In genomic region chr13:110973007-110973700, GRCh38 we compare ENCODE assay signal across 14 cellular contexts. TPM values are rescaled to one million over a fixed set of nuclear protein-coding genes. Genes with fewer than 3 reads are reported as not detected.
DNase-seq lines count a peak whose midpoint lies in the region; ATAC-seq and TF ChIP-seq lines count a peak whose summit lies in the region.
"Had no signal": no experiment of that assay in that cellular context is flagged by ENCODE, and none has a peak within 500 bp of the region (broad histone marks: within the 10 kb centered on the region; RNA-seq: fewer than 3 reads in every experiment).

No MANE protein-coding gene starts in this region.

- H3K9me3 Mint-ChIP-seq in activated T-helper 17 cell treated with anti-CD3 and anti-CD28 coated beads, Interleukin-2, amount 50 U/mL, for 72 hours = no peaks in the 10 kb centered on the region
- peaks cover 10% of the 10 kb centered on the region for H3K9me3 Mint-ChIP-seq in activated CD4-positive, alpha-beta memory T cell treated with anti-CD3 and anti-CD28 coated beads for 36 hours
- H3K9me3 Mint-ChIP-seq: CD8-positive, alpha-beta T cell had no signal

- intact Hi-C loops in HCT116 (cut with micrococcal nuclease) = no loop called here
- intact Hi-C loops in activated CD4-positive, alpha-beta memory T cell treated with anti-CD3 and anti-CD28 coated beads for 36 hours (cut with micrococcal nuclease) = no loop called here

- H3K27me3 Mint-ChIP-seq in activated T-helper 17 cell treated with anti-CD3 and anti-CD28 coated beads, Interleukin-2, amount 50 U/mL, for 72 hours = peaks cover 2% of the 10 kb centered on the region
- peaks cover 32% of the 10 kb centered on the region for H3K27me3 Mint-ChIP-seq in activated CD4-positive, alpha-beta memory T cell treated with anti-CD3 and anti-CD28 coated beads for 36 hours

- H3K36me3 Mint-ChIP-seq in activated T-helper 17 cell treated with anti-CD3 and anti-CD28 coated beads, Interleukin-2, amount 50 U/mL, for 72 hours (ENCODE audit: low read depth) = no peaks in the 10 kb centered on the region
- H3K36me3 Mint-ChIP-seq in activated CD4-positive, alpha-beta memory T cell treated with anti-CD3 and anti-CD28 coated beads for 36 hours = peaks cover 3% of the 10 kb centered on the region
- H3K36me3 Mint-ChIP-seq: CD8-positive, alpha-beta T cell had no signal

- H3K4me3 Mint-ChIP-seq in activated T-helper 17 cell treated with anti-CD3 and anti-CD28 coated beads, Interleukin-2, amount 50 U/mL, for 72 hours = peak overlapping the region; percentile 5
- no peak overlapping the region for H3K4me3 Mint-ChIP-seq in activated CD4-positive, alpha-beta memory T cell treated with anti-CD3 and anti-CD28 coated beads for 36 hours
- H3K4me3 Mint-ChIP-seq: B cell; CD8-positive, alpha-beta T cell; H9 had no signal

- no peaks in the 10 kb centered on the region for H3K27me3 ChIP-seq in HCT116 (ENCODE audit: insufficient read depth, low read length)
- H3K27me3 ChIP-seq: BLaER1 treated with 17β-estradiol and CSF1 and Interleukin-3, amounts not matched to agents 10 nM and 100 nM had no signal

- RAD21 ChIA-PET in HCT116 (lab: Charles Lee; ENCODE audit: low non-redundant PET in 1 of 2, low total read pairs in 2 of 2, uncharacterized antibody in 2 of 2, unreplicated experiment in 2 of 2) = no interaction called here

- POLR2A ChIA-PET in HCT116 (lab: Charles Lee) = no interaction called here
- POLR2A ChIA-PET in activated CD4-positive, alpha-beta memory T cell treated with anti-CD3 and anti-CD28 coated beads for 36 hours (lab: Charles Lee) = no interaction called here

- no peak for TF ChIP-seq POLR2A in HCT116 (IDR thresholded peaks at IDR 0.05; ENCODE audit: borderline replicate concordance, extremely low read depth, insufficient read depth, insufficient read length)

- peak overlapping the region; percentile 12 for H3K4me2 ChIP-seq in HCT116 (ENCODE audit: low read length)
- H3K4me2 ChIP-seq: BLaER1 treated with 17β-estradiol and CSF1 and Interleukin-3, amounts not matched to agents 10 nM and 100 nM had no signal

- H3K4me3 ChIP-seq in HCT116 (replicated peaks in 1 of 2; ENCODE audit: low read depth in 1 of 2, low read length in 2 of 2) = no peak overlapping the region
- H3K4me3 ChIP-seq: BLaER1 treated with 17β-estradiol and CSF1 and Interleukin-3, amounts not matched to agents 10 nM and 100 nM; GM12878 had no signal

- peak overlapping the region; percentile 3 for H3K27ac Mint-ChIP-seq in activated T-helper 17 cell treated with anti-CD3 and anti-CD28 coated beads, Interleukin-2, amount 50 U/mL, for 72 hours
- H3K27ac Mint-ChIP-seq in activated CD4-positive, alpha-beta memory T cell treated with anti-CD3 and anti-CD28 coated beads for 36 hours = no peak overlapping the region
- H3K27ac Mint-ChIP-seq: B cell; CD8-positive, alpha-beta T cell; H9 had no signal

- peak overlapping the region; percentile 42; the same call in 1 of the 2 replicates for H3K27ac ChIP-seq in HCT116 (ENCODE audit: low read depth, low read length)
- H3K27ac ChIP-seq: BLaER1 treated with 17β-estradiol and CSF1 and Interleukin-3, amounts not matched to agents 10 nM and 100 nM had no signal

- DNase-seq in HCT116 (ENCODE audit: low read depth, low spot score) (no peak), dermis microvascular lymphatic vessel endothelial cell (ENCODE audit: low read depth in 2 of 2) (peak; percentile 21 to 61), pulmonary artery endothelial cell (ENCODE audit: low read depth, low spot score) (peak; percentile 20), T-helper 1 cell (no peak), SHP77 (lab: John Stamatoyannopoulos, UW) (no peak)
- no peak for DNase-seq in activated CD4-positive, alpha-beta memory T cell treated with anti-CD3 and anti-CD28 coated beads for 36 hours
- DNase-seq: Calu3; CD8-positive, alpha-beta T cell; H9; IMR-90 had no signal

- no TSS peak for BruUV-seq in HCT116 (replicated peaks; lab: Mats Ljungman, UMichigan)

- CTCF ChIA-PET in HCT116 (lab: Charles Lee) = no interaction called here
- CTCF ChIA-PET in activated CD4-positive, alpha-beta memory T cell treated with anti-CD3 and anti-CD28 coated beads for 36 hours (lab: Charles Lee) = no interaction called here

- H3K9ac ChIP-seq in HCT116 (ENCODE audit: low read length) = 0 out of 2 replicates have a peak overlapping the region, but pooled peaks have one; percentile 6
- H3K9ac ChIP-seq: BLaER1 treated with 17β-estradiol and CSF1 and Interleukin-3, amounts not matched to agents 10 nM and 100 nM had no signal

- H3K9me3 ChIP-seq in HCT116 (ENCODE audit: control insufficient read depth in 1 of 2, insufficient read depth in 1 of 2, low read depth in 1 of 2, low read length in 2 of 2) = no peaks in the 10 kb centered on the region

- no peak overlapping the region for H2AFZ ChIP-seq in HCT116 (ENCODE audit: low read depth, low read length, poor library complexity, severe bottlenecking)

- TF ChIP-seq CTCF in HCT116 (IDR thresholded peaks at IDR 0.05 in 2 of 3, conservative IDR thresholded peaks at IDR 0.05 in 1 of 3; ENCODE audit: borderline replicate concordance in 1 of 3, insufficient read depth in 1 of 3, low read depth in 2 of 3, low read length in 2 of 3) = no peak

- no peaks in the 10 kb centered on the region for H3K9me2 ChIP-seq in HCT116 (ENCODE audit: insufficient read depth)

- peaks cover 0 to 53% of the 10 kb centered on the region in 2 experiments; a peak in 2 of 4 replicates for H3K36me3 ChIP-seq in HCT116 (ENCODE audit: control insufficient read depth in 1 of 2, insufficient read depth in 2 of 2, low read length in 2 of 2)
- H3K36me3 ChIP-seq: BLaER1 treated with 17β-estradiol and CSF1 and Interleukin-3, amounts not matched to agents 10 nM and 100 nM had no signal

- peaks cover 55% of the 10 kb centered on the region for H3K79me2 ChIP-seq in HCT116 (ENCODE audit: insufficient read depth, low read length)

- TF ChIP-seq RAD21 in HCT116 (IDR thresholded peaks at IDR 0.05; ENCODE audit: low read depth) = no peak

- peaks cover 5 to 64% of the 10 kb centered on the region in 2 experiments; a peak in 3 of 4 replicates for H3K4me1 ChIP-seq in HCT116 (ENCODE audit: control insufficient read depth in 1 of 2, insufficient read depth in 2 of 2, low read length in 2 of 2)

- H3K4me1 Mint-ChIP-seq in activated T-helper 17 cell treated with anti-CD3 and anti-CD28 coated beads, Interleukin-2, amount 50 U/mL, for 72 hours = peaks cover 8% of the 10 kb centered on the region
- H3K4me1 Mint-ChIP-seq in activated CD4-positive, alpha-beta memory T cell treated with anti-CD3 and anti-CD28 coated beads for 36 hours (ENCODE audit: low read depth) = peaks cover 14% of the 10 kb centered on the region
- H3K4me1 Mint-ChIP-seq: B cell, H9 had no signal

- H4K20me1 ChIP-seq in HCT116 (ENCODE audit: insufficient read depth) = no peaks in the 10 kb centered on the region
- H4K20me1 ChIP-seq: BLaER1 treated with 17β-estradiol and CSF1 and Interleukin-3, amounts not matched to agents 10 nM and 100 nM had no signal

- ATAC-seq in HCT116 = no peak
- ATAC-seq in activated T-helper 17 cell treated with anti-CD3 and anti-CD28 coated beads, Interleukin-2, amount 50 U/mL, for 72 hours (replicated peaks) = no peak
- ATAC-seq: CD8-positive, alpha-beta T cell; GM12878 had no signal

TF ChIP-seq in HCT116, 20 proteins besides CTCF, POLR2A, EP300 and RAD21:
- no peak for TF ChIP-seq EZH2 (IDR thresholded peaks at IDR 0.05)

RNA-seq across cellular contexts. Expression of gene ANKRD10, which starts 58.3 kb away (rescaled TPM):
- 173 TPM for total RNA-seq in HCT116 (2021; ENCODE audit: unreplicated experiment)
- 96.3 and 102 TPM in 2 replicates for polyA plus RNA-seq in HCT116 (2012)
- total RNA-seq in activated T-helper 17 cell treated with anti-CD3 and anti-CD28 coated beads, Interleukin-2, amount 50 U/mL, for 72 hours = 100 to 1,000 TPM; 180 to 207 TPM
- 50.6 and 64.0 TPM in 2 replicates for total RNA-seq in dermis microvascular lymphatic vessel endothelial cell
- total RNA-seq in pulmonary artery endothelial cell = 54.9 and 61.5 TPM in 2 replicates
- total RNA-seq in activated CD4-positive, alpha-beta memory T cell treated with anti-CD3 and anti-CD28 coated beads for 36 hours = 10 to 100 TPM; 83.9 to 97.8 TPM

Comparison
In these comparisons a context has a peak if more than half of its experiments do, and no peak if none do; other contexts are left out.
1. DNase-seq: peak in dermis microvascular lymphatic vessel endothelial cell (2 of 2) and pulmonary artery endothelial cell (single experiment); none in HCT116 (single experiment), activated CD4-positive, alpha-beta memory T cell treated with anti-CD3 and anti-CD28 coated beads for 36 hours (single experiment), T-helper 1 cell (0 of 5) and SHP77 (0 of 2).